Comparison of ENCODE assay signal across 10 cellular contexts in genomic region chr12:131202592-131203378, GRCh38.
"Had no signal": no experiment of that assay in that cellular context is flagged by ENCODE, and none has a peak within 500 bp of the region (broad histone marks: within the 10 kb centered on the region; RNA-seq: fewer than 3 reads in every experiment).

No MANE protein-coding gene starts in this region.

- H3K27me3 ChIP-seq: adrenal gland, pancreas, vagina had no signal

- H3K36me3 ChIP-seq: adrenal gland, pancreas, vagina had no signal

- ATAC-seq: esophagus mucosa; stimulated activated memory B cell treated with anti-CD40 and anti-IgM and Interleukin-4, amounts not matched to agents 10 μg/mL and 1 μg/mL and 100 μg/mL, for 72 hours had no signal

- DNase-seq: activated CD4-positive, alpha-beta T cell treated with anti-CD3 and anti-CD28 coated beads, Interleukin-2, amount 50 U/mL, for 1 hour; activated CD4-positive, CD25-positive, alpha-beta regulatory T cell; activated T-cell treated with anti-CD3 and anti-CD28 coated beads, Interleukin-2, amount 50 U/mL, for 24 hours; hypothalamus; kidney glomerular epithelial cell had no signal

- H3K9me3 ChIP-seq: adrenal gland, pancreas, vagina had no signal

- H3K4me1 ChIP-seq: adrenal gland, pancreas, vagina had no signal

- H3K4me3 ChIP-seq: adrenal gland, pancreas, vagina had no signal

- H3K27ac ChIP-seq: adrenal gland, pancreas, vagina had no signal
